In genomic region chr16:66988197-66988788, GRCh38 we compare ENCODE assay signal across 10 cellular contexts. TPM values are rescaled to one million over a fixed set of nuclear protein-coding genes. Genes with fewer than 3 reads are reported as not detected.
DNase-seq lines count a peak whose midpoint lies in the region; ATAC-seq and TF ChIP-seq lines count a peak whose summit lies in the region.
"Had no signal": no experiment of that assay in that cellular context is flagged by ENCODE, and none has a peak within 500 bp of the region (broad histone marks: within the 10 kb centered on the region; RNA-seq: fewer than 3 reads in every experiment).

Gene CES4A (plus strand): TSS chr16:66988589. CDS start chr16:66988773, 184 bp downstream.

- H3K4me3 ChIP-seq in skeletal muscle cell (ENCODE audit: low read depth, low read length) (no peak within 1 kb of the TSS), BE2C (ENCODE audit: low read depth, low read length) (no peak within 1 kb of the TSS)

- H3K27me3 ChIP-seq in BE2C: no peaks in the 10 kb centered on the region

- no peaks in the 10 kb centered on the region for H3K27me3 Mint-ChIP-seq in activated CD4-positive, alpha-beta memory T cell treated with anti-CD3 and anti-CD28 coated beads for 36 hours

- no peaks in the 10 kb centered on the region for H3K4me1 ChIP-seq in BE2C

- intact Hi-C loops in activated CD4-positive, alpha-beta memory T cell treated with anti-CD3 and anti-CD28 coated beads for 36 hours (cut with micrococcal nuclease): no loop called here

- POLR2A ChIA-PET in activated CD4-positive, alpha-beta memory T cell treated with anti-CD3 and anti-CD28 coated beads for 36 hours (lab: Charles Lee): interaction anchor here (1.3 kb wide), 1 partner anchor 25 kb away, joined by 3 read pairs; no protein-coding TSS in a partner anchor

- no peaks in the 10 kb centered on the region for H3K9me3 ChIP-seq in BE2C

- no peak for ATAC-seq in HG03439 (IDR thresholded peaks at IDR 0.05; ENCODE audit: unreplicated experiment)

- CTCF ChIA-PET in activated CD4-positive, alpha-beta memory T cell treated with anti-CD3 and anti-CD28 coated beads for 36 hours (lab: Charles Lee): interaction anchor here (0.7 to 1.0 kb wide), 2 partner anchors 29 to 167 kb away, joined by 4 read pairs; no protein-coding TSS in a partner anchor

- H3K4me3 Mint-ChIP-seq in activated CD4-positive, alpha-beta memory T cell treated with anti-CD3 and anti-CD28 coated beads for 36 hours: peak within 1 kb of the TSS; percentile 65

- peaks cover 11% of the 10 kb centered on the region for H3K36me3 Mint-ChIP-seq in activated CD4-positive, alpha-beta memory T cell treated with anti-CD3 and anti-CD28 coated beads for 36 hours

- no peaks in the 10 kb centered on the region for H3K36me3 ChIP-seq in BE2C

- TF ChIP-seq CTCF in BE2C (IDR thresholded peaks at IDR 0.05; ENCODE audit: low read depth, low read length): no peak

- H3K4me1 Mint-ChIP-seq in activated CD4-positive, alpha-beta memory T cell treated with anti-CD3 and anti-CD28 coated beads for 36 hours (ENCODE audit: low read depth): peaks cover 42% of the 10 kb centered on the region

- no peaks in the 10 kb centered on the region for H3K9me3 Mint-ChIP-seq in activated CD4-positive, alpha-beta memory T cell treated with anti-CD3 and anti-CD28 coated beads for 36 hours

- DNase-seq in NK-92 treated with Interleukin-12 subunit alpha and Interleukin-12 subunit beta, amount 100 ng/mL, for 24 hours (lab: John Stamatoyannopoulos, UW): peak; percentile 38
- DNase-seq in NK-92 (lab: John Stamatoyannopoulos, UW; ENCODE audit: unreplicated experiment) (no peak), glomerular visceral epithelial cell (ENCODE audit: extremely low spot score) (peak; percentile 88), skeletal muscle cell (ENCODE audit: low read depth) (peak; percentile 43), BE2C (no peak)
- peak; percentile 58 for DNase-seq in activated CD4-positive, alpha-beta memory T cell treated with anti-CD3 and anti-CD28 coated beads for 36 hours
- no peak for DNase-seq in stimulated activated naive CD4-positive, alpha-beta T cell (lab: John Stamatoyannopoulos, UW)
- DNase-seq: anterior cingulate cortex had no signal

- H3K27ac Mint-ChIP-seq in activated CD4-positive, alpha-beta memory T cell treated with anti-CD3 and anti-CD28 coated beads for 36 hours: peak within 1 kb of the TSS; percentile 74

RNA-seq across cellular contexts. Expression of gene CES4A, which starts in this region (rescaled TPM):
- total RNA-seq in activated CD4-positive, alpha-beta memory T cell treated with anti-CD3 and anti-CD28 coated beads for 36 hours: 10 to 100 TPM; 25.0 to 25.9 TPM
- polyA plus RNA-seq in BE2C (2012; ENCODE audit: insufficient read depth, insufficient read length, low read depth): not detected
- total RNA-seq: SK-MEL-5 had no signal

Comparison
In these comparisons a context has a peak if more than half of its experiments do, and no peak if none do; other contexts are left out.
1. DNase-seq: peak in NK-92 treated with Interleukin-12 subunit alpha and Interleukin-12 subunit beta, amount 100 ng/mL, for 24 hours (single experiment), activated CD4-positive, alpha-beta memory T cell treated with anti-CD3 and anti-CD28 coated beads for 36 hours (single experiment), glomerular visceral epithelial cell (single experiment) and skeletal muscle cell (single experiment); none in NK-92 (single experiment), BE2C (single experiment) and stimulated activated naive CD4-positive, alpha-beta T cell (0 of 6).